1 cellular context compared by ENCODE assay signal in genomic region chr15:70196314-70197291, GRCh38.
TF ChIP-seq lines count a peak whose summit lies in the region.

No MANE protein-coding gene starts in this region.

TF ChIP-seq in GM12878, 131 proteins besides CTCF, POLR2A, EP300 and RAD21 (continued from another document and continues in another):
- TF ChIP-seq MTA3 (IDR thresholded peaks at IDR 0.05; ENCODE audit: borderline replicate concordance, low read length) (no peak; the same call in 1 of the 2 replicates), CHD2 (IDR thresholded peaks at IDR 0.05; ENCODE audit: borderline replicate concordance, low read depth, low read length) (no peak; the same call in 1 of the 2 replicates), YBX1 (IDR thresholded peaks at IDR 0.05) (no peak), NBN (IDR thresholded peaks at IDR 0.05) (peak; percentile 77), USF1 (IDR thresholded peaks at IDR 0.05; ENCODE audit: borderline replicate concordance, extremely low read length, insufficient read depth, low read depth, low read length) (no peak), NR2C2 (IDR thresholded peaks at IDR 0.05; ENCODE audit: borderline replicate concordance, control insufficient read depth, insufficient read length, low read depth) (no peak), TAF1 (IDR thresholded peaks at IDR 0.05; ENCODE audit: borderline replicate concordance, low read depth, low read length) (no peak), HCFC1 (IDR thresholded peaks at IDR 0.05; ENCODE audit: low read length) (no peak), SP1 (IDR thresholded peaks at IDR 0.05; ENCODE audit: low read depth, low read length) (peak; percentile 70), TBL1XR1 (IDR thresholded peaks at IDR 0.05; ENCODE audit: low read depth, low read length) (no peak), ZBTB33 (IDR thresholded peaks at IDR 0.05) (no peak), ZNF274 (IDR thresholded peaks at IDR 0.05; ENCODE audit: insufficient read depth, insufficient read length) (no peak), CBFB (IDR thresholded peaks at IDR 0.05; ENCODE audit: low read depth) (no peak), SKIL (IDR thresholded peaks at IDR 0.05; ENCODE audit: low read depth, poor library complexity, severe bottlenecking) (peak; percentile 52), NR2C1 (IDR thresholded peaks at IDR 0.05) (no peak), CREB1 (IDR thresholded peaks at IDR 0.05; ENCODE audit: low read depth) (peak; percentile 82), REST (IDR thresholded peaks at IDR 0.05; ENCODE audit: low read depth, low read length) (no peak), PML (IDR thresholded peaks at IDR 0.05; ENCODE audit: low read length) (no peak), HDAC2 (IDR thresholded peaks at IDR 0.05) (no peak), CEBPZ (IDR thresholded peaks at IDR 0.05; ENCODE audit: low read depth, low read length) (no peak), PBX3 (IDR thresholded peaks at IDR 0.05; ENCODE audit: insufficient replicate concordance, low read depth, low read length) (no peak), ZNF24 (IDR thresholded peaks at IDR 0.05) (no peak), CEBPB (IDR thresholded peaks at IDR 0.05; ENCODE audit: borderline replicate concordance in 1 of 2, low read depth in 2 of 2, low read length in 2 of 2) (no peak), POLR2AphosphoS5 (IDR thresholded peaks at IDR 0.05; ENCODE audit: low read length) (peak; percentile 59; the same call in 1 of the 2 replicates), TCF7 (IDR thresholded peaks at IDR 0.05; ENCODE audit: borderline replicate concordance) (no peak), PKNOX1 (IDR thresholded peaks at IDR 0.05) (no peak), JUND (IDR thresholded peaks at IDR 0.05; ENCODE audit: low read depth, low read length) (no peak), ASH2L (IDR thresholded peaks at IDR 0.05; ENCODE audit: borderline replicate concordance, low read depth) (peak; percentile 91; the same call in 1 of the 2 replicates), KDM1A (IDR thresholded peaks at IDR 0.05; ENCODE audit: borderline replicate concordance) (no peak), RELB (IDR thresholded peaks at IDR 0.05; ENCODE audit: low read depth) (peak; percentile 96), ZNF217 (IDR thresholded peaks at IDR 0.05) (0 out of 2 replicates have a peak, but pooled peaks have one; percentile 12), ZNF687 (IDR thresholded peaks at IDR 0.05) (no peak), IRF3 (IDR thresholded peaks at IDR 0.05) (no peak), SIX5 (IDR thresholded peaks at IDR 0.05; ENCODE audit: low read depth, low read length, severe bottlenecking) (no peak), SIN3A (IDR thresholded peaks at IDR 0.05; ENCODE audit: low read depth, low read length) (no peak), NFYA (IDR thresholded peaks at IDR 0.05; ENCODE audit: borderline replicate concordance, low read depth, low read length) (no peak)
